Comparison of ENCODE assay signal across 1 cellular context in the genomic region with DNA sequence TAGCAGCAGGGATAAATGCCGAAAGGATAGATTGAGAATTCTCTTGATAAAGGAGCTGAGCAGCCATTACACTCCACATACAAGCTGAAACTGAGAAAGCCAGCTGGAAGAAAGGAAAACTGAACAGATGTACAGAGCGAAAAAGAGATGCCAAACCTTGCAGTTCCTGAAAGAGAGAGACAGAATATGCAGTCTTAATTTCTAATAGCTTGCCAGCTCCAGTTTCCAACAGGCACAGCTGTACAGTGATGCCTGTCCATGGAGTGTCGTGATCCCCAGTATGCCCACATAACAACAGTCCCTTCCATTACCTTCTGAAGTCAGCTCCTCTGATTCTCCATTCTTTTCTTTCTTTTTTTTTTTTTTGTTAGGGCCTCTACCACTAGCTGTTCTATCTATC.
TF ChIP-seq lines count a peak whose summit lies in the region.

No MANE protein-coding gene starts in this region.

TF ChIP-seq in IMR-90, 13 proteins besides CTCF, POLR2A, EP300 and RAD21:
- TF ChIP-seq SMC3 (IDR thresholded peaks at IDR 0.05; ENCODE audit: low read depth, low read length) (no peak), MAZ (IDR thresholded peaks at IDR 0.05; ENCODE audit: borderline replicate concordance, low read depth, low read length) (no peak), BHLHE40 (IDR thresholded peaks at IDR 0.05; ENCODE audit: low read depth, low read length) (no peak), CHD1 (IDR thresholded peaks at IDR 0.05; ENCODE audit: low read depth, low read length) (no peak), CEBPB (IDR thresholded peaks at IDR 0.05; ENCODE audit: low read depth, low read length) (no peak), FOS (IDR thresholded peaks at IDR 0.05; ENCODE audit: low read depth, low read length) (no peak), RFX5 (IDR thresholded peaks at IDR 0.05; ENCODE audit: low read depth, low read length) (no peak), NFE2L2 (IDR thresholded peaks at IDR 0.05; ENCODE audit: low read depth, low read length) (no peak), USF2 (IDR thresholded peaks at IDR 0.05; ENCODE audit: low read depth, low read length) (no peak), RCOR1 (IDR thresholded peaks at IDR 0.05; ENCODE audit: insufficient replicate concordance, low read length) (no peak)
- TF ChIP-seq, protein P1, sequence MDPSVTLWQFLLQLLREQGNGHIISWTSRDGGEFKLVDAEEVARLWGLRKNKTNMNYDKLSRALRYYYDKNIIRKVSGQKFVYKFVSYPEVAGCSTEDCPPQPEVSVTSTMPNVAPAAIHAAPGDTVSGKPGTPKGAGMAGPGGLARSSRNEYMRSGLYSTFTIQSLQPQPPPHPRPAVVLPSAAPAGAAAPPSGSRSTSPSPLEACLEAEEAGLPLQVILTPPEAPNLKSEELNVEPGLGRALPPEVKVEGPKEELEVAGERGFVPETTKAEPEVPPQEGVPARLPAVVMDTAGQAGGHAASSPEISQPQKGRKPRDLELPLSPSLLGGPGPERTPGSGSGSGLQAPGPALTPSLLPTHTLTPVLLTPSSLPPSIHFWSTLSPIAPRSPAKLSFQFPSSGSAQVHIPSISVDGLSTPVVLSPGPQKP (IDR thresholded peaks at IDR 0.05; ENCODE audit: borderline replicate concordance, low read depth, low read length) = no peak
